In the genomic region with DNA sequence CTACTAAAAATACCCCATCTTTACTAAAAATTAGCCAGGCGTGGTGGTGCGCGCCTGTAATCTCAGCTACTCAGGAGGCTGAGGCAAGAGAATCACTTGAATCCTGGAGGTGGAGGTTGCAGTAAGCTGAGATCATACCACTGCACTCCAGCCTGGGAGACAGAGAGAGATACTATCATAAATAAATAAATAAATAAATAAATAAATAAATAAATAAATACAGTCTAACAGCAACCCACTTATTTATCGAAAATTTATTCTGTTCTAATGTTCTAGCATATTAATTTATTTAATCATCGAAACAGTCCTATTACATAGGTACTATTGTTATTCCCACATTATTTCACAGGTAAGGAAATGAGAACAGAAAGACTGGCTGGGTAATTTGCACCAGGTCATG, we compare ENCODE assay signal across 32 cellular contexts.
"Had no signal": no experiment of that assay in that cellular context is flagged by ENCODE, and none has a peak within 500 bp of the region (broad histone marks: within the 10 kb centered on the region; RNA-seq: fewer than 3 reads in every experiment).

No MANE protein-coding gene starts in this region.

- H3K4me3 ChIP-seq: adrenal gland, ascending aorta, body of pancreas, breast epithelium, cardiac muscle cell had no signal

- H3K36me3 ChIP-seq: brain microvascular endothelial cell, cardiac muscle cell had no signal

- FAIRE-seq: astrocyte, bronchial epithelial cell had no signal

- ATAC-seq: activated naive CD4-positive, alpha-beta T cell treated with anti-CD3 and anti-CD28 coated beads, Interleukin-2, amount 50 U/mL, for 72 hours; activated naive CD8-positive, alpha-beta T cell treated with anti-CD3 and anti-CD28 coated beads, Interleukin-2, amount 50 U/mL, for 24 hours; activated T-cell treated with anti-CD3 and anti-CD28 coated beads, Interleukin-2, amount 50 U/mL, for 4 hours; activated T-cell treated with anti-CD3 and anti-CD28 coated beads, Interleukin-2, amount 50 U/mL, for 72 hours; activated T-helper 17 cell treated with anti-CD3 and anti-CD28 coated beads, Interleukin-2, amount 50 U/mL, for 72 hours; body of pancreas had no signal

- H3K27ac ChIP-seq: adrenal gland, ascending aorta, body of pancreas, brain microvascular endothelial cell, breast epithelium, cardiac muscle cell had no signal

- H3K4me1 ChIP-seq: adrenal gland, ascending aorta, body of pancreas, breast epithelium had no signal

- DNase-seq: activated effector memory CD4-positive, alpha-beta T cell treated with anti-CD3 and anti-CD28 coated beads, Interleukin-2, amount 50 U/mL, for 16 hours; activated effector memory CD4-positive, alpha-beta T cell treated with Interleukin-2 at 50 U/mL for 16 hours; activated gamma-delta T cell; activated gamma-delta T cell treated with Interleukin-2 at 50 U/mL for 16 hours; activated naive CD4-positive, alpha-beta T cell; activated naive CD4-positive, alpha-beta T cell treated with anti-CD3 and anti-CD28 coated beads for 36 hours; activated naive CD4-positive, alpha-beta T cell treated with anti-CD3 and anti-CD28 coated beads, Interleukin-2, amount 10 ng/mL, durations not matched to agents 7 days and 5 days; activated naive CD4-positive, alpha-beta T cell treated with anti-CD3 and anti-CD28 coated beads, Interleukin-2, amount 50 U/mL, for 16 hours; activated naive CD4-positive, alpha-beta T cell treated with Interleukin-2 at 50 U/mL for 16 hours; activated naive CD8-positive, alpha-beta T cell treated with anti-CD3 and anti-CD28 coated beads for 36 hours; activated naive CD8-positive, alpha-beta T cell treated with anti-CD3 and anti-CD28 coated beads, Interleukin-2, amount 10 ng/mL, durations not matched to agents 7 days and 5 days; activated naive CD8-positive, alpha-beta T cell treated with anti-CD3 and anti-CD28 coated beads, Interleukin-2, amount 50 U/mL, for 24 hours; activated T-cell treated with anti-CD3 and anti-CD28 coated beads, Interleukin-2, amount 50 U/mL, for 4 hours; activated T-cell treated with anti-CD3 and anti-CD28 coated beads, Interleukin-2, amount 50 U/mL, for 48 hours; activated T-cell treated with anti-CD3 and anti-CD28 coated beads, Interleukin-2, amount 50 U/mL, for 72 hours; adrenal gland; amniotic stem cell; amygdala; anterior cingulate cortex; aorta; body of pancreas; brain microvascular endothelial cell; caudate nucleus; central memory CD4-positive, alpha-beta T cell; cerebellar nuclear complex had no signal
